1 cellular context compared by ENCODE assay signal in the genomic region with DNA sequence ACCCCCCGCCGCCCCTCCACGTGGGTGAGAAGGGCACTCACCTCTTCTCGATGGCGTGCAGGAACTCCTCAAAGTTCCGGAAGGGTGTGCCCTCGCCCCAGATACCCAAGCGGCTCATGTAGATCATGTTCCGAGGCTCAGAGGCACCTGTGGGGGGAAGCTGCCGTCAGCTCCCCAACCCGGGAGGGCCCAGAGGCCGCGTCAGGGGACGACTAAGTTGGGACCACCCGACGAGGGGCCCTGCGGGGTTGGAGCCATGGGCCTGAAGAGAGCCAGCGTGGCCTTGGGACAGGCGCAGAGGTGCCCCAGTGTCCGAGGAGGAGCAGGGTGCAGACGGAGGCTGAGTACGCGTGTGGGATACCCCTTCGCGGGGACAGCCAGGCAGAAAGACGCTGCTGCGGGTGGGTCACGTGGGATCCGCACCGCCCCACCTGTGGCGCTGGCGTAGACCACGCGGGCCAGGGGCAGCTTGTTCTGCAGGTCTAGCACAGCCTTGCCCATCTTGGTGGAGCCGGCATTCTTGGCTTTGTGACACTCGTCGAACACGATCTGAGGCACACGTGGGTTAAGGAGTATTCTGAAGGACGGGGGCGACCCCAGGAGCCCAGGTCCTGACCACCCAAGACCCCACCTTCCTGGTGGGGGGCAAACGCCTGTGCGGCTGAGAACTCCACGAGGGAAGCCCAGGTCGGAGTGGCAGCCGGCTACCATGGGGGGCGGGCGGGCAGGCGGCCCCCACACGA.
TF ChIP-seq lines count a peak whose summit lies in the region.

No MANE protein-coding gene starts in this region.

TF ChIP-seq in HEK293, 187 proteins besides CTCF, POLR2A, EP300 and RAD21 (continued from another document):
- TF ChIP-seq, protein P1, sequence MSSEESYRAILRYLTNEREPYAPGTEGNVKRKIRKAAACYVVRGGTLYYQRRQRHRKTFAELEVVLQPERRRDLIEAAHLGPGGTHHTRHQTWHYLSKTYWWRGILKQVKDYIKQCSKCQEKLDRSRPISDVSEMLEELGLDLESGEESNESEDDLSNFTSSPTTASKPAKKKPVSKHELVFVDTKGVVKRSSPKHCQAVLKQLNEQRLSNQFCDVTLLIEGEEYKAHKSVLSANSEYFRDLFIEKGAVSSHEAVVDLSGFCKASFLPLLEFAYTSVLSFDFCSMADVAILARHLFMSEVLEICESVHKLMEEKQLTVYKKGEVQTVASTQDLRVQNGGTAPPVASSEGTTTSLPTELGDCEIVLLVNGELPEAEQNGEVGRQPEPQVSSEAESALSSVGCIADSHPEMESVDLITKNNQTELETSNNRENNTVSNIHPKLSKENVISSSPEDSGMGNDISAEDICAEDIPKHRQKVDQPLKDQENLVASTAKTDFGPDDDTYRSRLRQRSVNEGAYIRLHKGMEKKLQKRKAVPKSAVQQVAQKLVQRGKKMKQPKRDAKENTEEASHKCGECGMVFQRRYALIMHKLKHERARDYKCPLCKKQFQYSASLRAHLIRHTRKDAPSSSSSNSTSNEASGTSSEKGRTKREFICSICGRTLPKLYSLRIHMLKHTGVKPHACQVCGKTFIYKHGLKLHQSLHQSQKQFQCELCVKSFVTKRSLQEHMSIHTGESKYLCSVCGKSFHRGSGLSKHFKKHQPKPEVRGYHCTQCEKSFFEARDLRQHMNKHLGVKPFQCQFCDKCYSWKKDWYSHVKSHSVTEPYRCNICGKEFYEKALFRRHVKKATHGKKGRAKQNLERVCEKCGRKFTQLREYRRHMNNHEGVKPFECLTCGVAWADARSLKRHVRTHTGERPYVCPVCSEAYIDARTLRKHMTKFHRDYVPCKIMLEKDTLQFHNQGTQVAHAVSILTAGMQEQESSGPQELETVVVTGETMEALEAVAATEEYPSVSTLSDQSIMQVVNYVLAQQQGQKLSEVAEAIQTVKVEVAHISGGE (tag by site-specific recombination; conservative IDR thresholded peaks at IDR 0.05; ENCODE audit: low read depth): no peak
- no peak for TF ChIP-seq ZNF664 (tag by site-specific recombination; IDR thresholded peaks at IDR 0.05)
- TF ChIP-seq, protein P2, sequence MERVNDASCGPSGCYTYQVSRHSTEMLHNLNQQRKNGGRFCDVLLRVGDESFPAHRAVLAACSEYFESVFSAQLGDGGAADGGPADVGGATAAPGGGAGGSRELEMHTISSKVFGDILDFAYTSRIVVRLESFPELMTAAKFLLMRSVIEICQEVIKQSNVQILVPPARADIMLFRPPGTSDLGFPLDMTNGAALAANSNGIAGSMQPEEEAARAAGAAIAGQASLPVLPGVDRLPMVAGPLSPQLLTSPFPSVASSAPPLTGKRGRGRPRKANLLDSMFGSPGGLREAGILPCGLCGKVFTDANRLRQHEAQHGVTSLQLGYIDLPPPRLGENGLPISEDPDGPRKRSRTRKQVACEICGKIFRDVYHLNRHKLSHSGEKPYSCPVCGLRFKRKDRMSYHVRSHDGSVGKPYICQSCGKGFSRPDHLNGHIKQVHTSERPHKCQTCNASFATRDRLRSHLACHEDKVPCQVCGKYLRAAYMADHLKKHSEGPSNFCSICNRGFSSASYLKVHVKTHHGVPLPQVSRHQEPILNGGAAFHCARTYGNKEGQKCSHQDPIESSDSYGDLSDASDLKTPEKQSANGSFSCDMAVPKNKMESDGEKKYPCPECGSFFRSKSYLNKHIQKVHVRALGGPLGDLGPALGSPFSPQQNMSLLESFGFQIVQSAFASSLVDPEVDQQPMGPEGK (tag by site-specific recombination; IDR thresholded peaks at IDR 0.05): 0 out of 2 replicates have a peak, but pooled peaks have one; percentile 39
- 0 out of 2 replicates have a peak, but pooled peaks have one; percentile 25 for TF ChIP-seq GLIS2 (tag by site-specific recombination; IDR thresholded peaks at IDR 0.05)
- no peak for TF ChIP-seq ZNF776 (tag by site-specific recombination; IDR thresholded peaks at IDR 0.05; ENCODE audit: borderline replicate concordance)
- TF ChIP-seq ZNF341 (tag by site-specific recombination; IDR thresholded peaks at IDR 0.05; ENCODE audit: low read depth): no peak
- TF ChIP-seq SP2 (tag by site-specific recombination; IDR thresholded peaks at IDR 0.05): no peak
- no peak for TF ChIP-seq ZNF521 (tag by site-specific recombination; IDR thresholded peaks at IDR 0.05)
- TF ChIP-seq, protein P3, sequence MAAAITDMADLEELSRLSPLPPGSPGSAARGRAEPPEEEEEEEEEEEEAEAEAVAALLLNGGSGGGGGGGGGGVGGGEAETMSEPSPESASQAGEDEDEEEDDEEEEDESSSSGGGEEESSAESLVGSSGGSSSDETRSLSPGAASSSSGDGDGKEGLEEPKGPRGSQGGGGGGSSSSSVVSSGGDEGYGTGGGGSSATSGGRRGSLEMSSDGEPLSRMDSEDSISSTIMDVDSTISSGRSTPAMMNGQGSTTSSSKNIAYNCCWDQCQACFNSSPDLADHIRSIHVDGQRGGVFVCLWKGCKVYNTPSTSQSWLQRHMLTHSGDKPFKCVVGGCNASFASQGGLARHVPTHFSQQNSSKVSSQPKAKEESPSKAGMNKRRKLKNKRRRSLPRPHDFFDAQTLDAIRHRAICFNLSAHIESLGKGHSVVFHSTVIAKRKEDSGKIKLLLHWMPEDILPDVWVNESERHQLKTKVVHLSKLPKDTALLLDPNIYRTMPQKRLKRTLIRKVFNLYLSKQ (tag by site-specific recombination; IDR thresholded peaks at IDR 0.05; ENCODE audit: borderline replicate concordance): no peak
- peak; percentile 58; the same call in 1 of the 2 replicates for TF ChIP-seq KLF8 (tag by site-specific recombination; IDR thresholded peaks at IDR 0.05)
- TF ChIP-seq ZBTB8A (tag by site-specific recombination; IDR thresholded peaks at IDR 0.05): no peak
